Comparison of ENCODE assay signal across 1 cellular context in genomic region chr15:48603123-48603500, GRCh38.
TF ChIP-seq lines count a peak whose summit lies in the region.

No MANE protein-coding gene starts in this region.

TF ChIP-seq in HepG2, 621 proteins besides CTCF, POLR2A, EP300 and RAD21 (continued from another document):
- TF ChIP-seq TRAFD1 (CRISPR knock-in tag; IDR thresholded peaks at IDR 0.05; ENCODE audit: borderline replicate concordance): no peak
- TF ChIP-seq RBM39 (IDR thresholded peaks at IDR 0.05; ENCODE audit: low read depth, low read length, poor library complexity, severe bottlenecking): no peak
- TF ChIP-seq ZBTB8A (CRISPR knock-in tag; IDR thresholded peaks at IDR 0.05; ENCODE audit: borderline replicate concordance, low read depth): no peak
- no peak for TF ChIP-seq NFE2 (CRISPR knock-in tag; IDR thresholded peaks at IDR 0.05)
